In genomic region chr16:75789237-75789636, GRCh38 we compare ENCODE assay signal across 8 cellular contexts.
DNase-seq lines count a peak whose midpoint lies in the region; ATAC-seq and TF ChIP-seq lines count a peak whose summit lies in the region.

No MANE protein-coding gene starts in this region.

- H3K36me3 Mint-ChIP-seq in Calu3 (ENCODE audit: insufficient read depth, unreplicated experiment): no peaks in the 10 kb centered on the region
- H3K36me3 Mint-ChIP-seq in activated T-helper 2 cell treated with anti-CD3 and anti-CD28 coated beads, Interferon-gamma antibody, Interleukin-2, Interleukin-4, amounts not matched to agents 10 μg/mL and 5 μg/mL and 100 μg/mL, durations not matched to agents 14 hours and 24 hours and 36 hours (ENCODE audit: low read depth): no peaks in the 10 kb centered on the region

- H3K27ac Mint-ChIP-seq in Calu3 (ENCODE audit: unreplicated experiment): no peak overlapping the region
- H3K27ac Mint-ChIP-seq in activated T-helper 2 cell treated with anti-CD3 and anti-CD28 coated beads, Interferon-gamma antibody, Interleukin-2, Interleukin-4, amounts not matched to agents 10 μg/mL and 5 μg/mL and 100 μg/mL, durations not matched to agents 14 hours and 24 hours and 36 hours: no peak overlapping the region

- H3K36me3 ChIP-seq in brain microvascular endothelial cell (replicated peaks): no peaks in the 10 kb centered on the region

- H3K9me3 Mint-ChIP-seq in Calu3 (ENCODE audit: low read depth, unreplicated experiment): no peaks in the 10 kb centered on the region
- no peaks in the 10 kb centered on the region for H3K9me3 Mint-ChIP-seq in activated T-helper 2 cell treated with anti-CD3 and anti-CD28 coated beads, Interferon-gamma antibody, Interleukin-2, Interleukin-4, amounts not matched to agents 10 μg/mL and 5 μg/mL and 100 μg/mL, durations not matched to agents 14 hours and 24 hours and 36 hours

- DNase-seq in Calu3 (peak; percentile 38), NCI-H526 treated with DMSO at 0.1 percent for 48 hours (lab: John Stamatoyannopoulos, UW) (peak; percentile 29), brain microvascular endothelial cell (peak; percentile 25), left kidney (ENCODE audit: low read depth, low spot score) (peak; percentile 80)
- no peak for DNase-seq in activated T-helper 2 cell treated with anti-CD3 and anti-CD28 coated beads, Interferon-gamma antibody, Interleukin-2, Interleukin-4, amounts not matched to agents 10 μg/mL and 5 μg/mL and 100 μg/mL, durations not matched to agents 14 hours and 24 hours and 36 hours (ENCODE audit: low spot score)
- no peak for DNase-seq in activated CD8-positive, alpha-beta memory T cell treated with anti-CD3 and anti-CD28 coated beads, Interleukin-2, amount 50 U/mL, for 4 hours

- in situ Hi-C loops in brain microvascular endothelial cell (cut with HindIII; ENCODE audit: low pct_ligation_motif_present, low sequenced_read_pairs): no loop called here

- CTCF ChIA-PET in Calu3 (lab: Charles Lee): interaction anchor here (0.6 kb wide), 1 partner anchor 1383 kb away, joined by 4 read pairs; no protein-coding TSS in a partner anchor

- intact Hi-C loops in Calu3 (cut with micrococcal nuclease; ENCODE audit: unreplicated experiment): loop anchor here (1.0 to 10.0 kb wide), 4 partner anchors 476 to 1383 kb away; no protein-coding TSS in a partner anchor
- intact Hi-C loops in activated T-helper 2 cell treated with anti-CD3 and anti-CD28 coated beads, Interferon-gamma antibody, Interleukin-2, Interleukin-4, amounts not matched to agents 10 μg/mL and 5 μg/mL and 100 μg/mL, durations not matched to agents 14 hours and 24 hours and 36 hours (cut with micrococcal nuclease): loop anchor here (1.0 to 5.0 kb wide), 2 partner anchors 863 to 1382 kb away; no protein-coding TSS in a partner anchor

- ATAC-seq in GM18907 (IDR thresholded peaks at IDR 0.05; ENCODE audit: unreplicated experiment) (peak; percentile 70), HG03342 (IDR thresholded peaks at IDR 0.05; ENCODE audit: unreplicated experiment) (peak; percentile 67)

- H3K4me3 Mint-ChIP-seq in Calu3 (ENCODE audit: low read depth, unreplicated experiment): no peak overlapping the region
- no peak overlapping the region for H3K4me3 Mint-ChIP-seq in activated T-helper 2 cell treated with anti-CD3 and anti-CD28 coated beads, Interferon-gamma antibody, Interleukin-2, Interleukin-4, amounts not matched to agents 10 μg/mL and 5 μg/mL and 100 μg/mL, durations not matched to agents 14 hours and 24 hours and 36 hours (ENCODE audit: low read depth)

- no TSS peak for BruUV-seq in Calu3 (replicated peaks; lab: Mats Ljungman, UMichigan)

- H3K27me3 Mint-ChIP-seq in Calu3 (ENCODE audit: unreplicated experiment): peaks cover 29% of the 10 kb centered on the region
- H3K27me3 Mint-ChIP-seq in activated T-helper 2 cell treated with anti-CD3 and anti-CD28 coated beads, Interferon-gamma antibody, Interleukin-2, Interleukin-4, amounts not matched to agents 10 μg/mL and 5 μg/mL and 100 μg/mL, durations not matched to agents 14 hours and 24 hours and 36 hours (ENCODE audit: low read depth): no peaks in the 10 kb centered on the region

- H3K27ac ChIP-seq in brain microvascular endothelial cell: no peak overlapping the region

- no peaks in the 10 kb centered on the region for H3K27me3 ChIP-seq in brain microvascular endothelial cell (replicated peaks)

- no peak overlapping the region for H3K4me3 ChIP-seq in brain microvascular endothelial cell (ENCODE audit: low read depth, low read length)

- TF ChIP-seq CTCF in Calu3 (IDR thresholded peaks at IDR 0.05; ENCODE audit: unreplicated experiment) (peak; percentile 81), brain microvascular endothelial cell (IDR thresholded peaks at IDR 0.05; ENCODE audit: low read depth, low read length, missing control alignments) (peak; percentile 62)

- H3K4me1 Mint-ChIP-seq in Calu3 (ENCODE audit: low read depth, unreplicated experiment): no peaks in the 10 kb centered on the region
- no peaks in the 10 kb centered on the region for H3K4me1 Mint-ChIP-seq in activated T-helper 2 cell treated with anti-CD3 and anti-CD28 coated beads, Interferon-gamma antibody, Interleukin-2, Interleukin-4, amounts not matched to agents 10 μg/mL and 5 μg/mL and 100 μg/mL, durations not matched to agents 14 hours and 24 hours and 36 hours (ENCODE audit: low read depth)

Comparison
In these comparisons a context has a peak if more than half of its experiments do, and no peak if none do; other contexts are left out.
1. DNase-seq: peak in Calu3 (single experiment), NCI-H526 treated with DMSO at 0.1 percent for 48 hours (single experiment), brain microvascular endothelial cell (single experiment) and left kidney (single experiment); none in activated T-helper 2 cell treated with anti-CD3 and anti-CD28 coated beads, Interferon-gamma antibody, Interleukin-2, Interleukin-4, amounts not matched to agents 10 μg/mL and 5 μg/mL and 100 μg/mL, durations not matched to agents 14 hours and 24 hours and 36 hours (single experiment) and activated CD8-positive, alpha-beta memory T cell treated with anti-CD3 and anti-CD28 coated beads, Interleukin-2, amount 50 U/mL, for 4 hours (single experiment).